In genomic region chr7:135939268-135939667, GRCh38 we compare ENCODE assay signal across 1 cellular context.
A peak's percentile ranks its signal among the peaks of the same experiment; 100 is the strongest.
TF ChIP-seq lines count a peak whose summit lies in the region.

No MANE protein-coding gene starts in this region.

TF ChIP-seq in K562, 482 proteins besides CTCF, POLR2A, EP300 and RAD21 (continued from another document and continues in another):
- no peak for TF ChIP-seq BDP1 (IDR thresholded peaks at IDR 0.05; ENCODE audit: insufficient read depth, insufficient read length)
- TF ChIP-seq ZNF766 (CRISPR knock-in tag; conservative IDR thresholded peaks at IDR 0.05): no peak
- TF ChIP-seq, protein P1, sequence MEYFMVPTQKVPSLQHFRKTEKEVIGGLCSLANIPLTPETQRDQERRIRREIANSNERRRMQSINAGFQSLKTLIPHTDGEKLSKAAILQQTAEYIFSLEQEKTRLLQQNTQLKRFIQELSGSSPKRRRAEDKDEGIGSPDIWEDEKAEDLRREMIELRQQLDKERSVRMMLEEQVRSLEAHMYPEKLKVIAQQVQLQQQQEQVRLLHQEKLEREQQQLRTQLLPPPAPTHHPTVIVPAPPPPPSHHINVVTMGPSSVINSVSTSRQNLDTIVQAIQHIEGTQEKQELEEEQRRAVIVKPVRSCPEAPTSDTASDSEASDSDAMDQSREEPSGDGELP (CRISPR knock-in tag; IDR thresholded peaks at IDR 0.05; ENCODE audit: borderline replicate concordance): no peak
- no peak for TF ChIP-seq ZC3H11A (IDR thresholded peaks at IDR 0.05; ENCODE audit: low read depth, low read length)
- TF ChIP-seq ZNF75A (CRISPR knock-in tag; IDR thresholded peaks at IDR 0.05): no peak
- no peak for TF ChIP-seq ZFX (CRISPR knock-in tag; IDR thresholded peaks at IDR 0.05)
- TF ChIP-seq ZNF780A (CRISPR knock-in tag; IDR thresholded peaks at IDR 0.05): no peak
- TF ChIP-seq IFI16 (CRISPR knock-in tag; IDR thresholded peaks at IDR 0.05): no peak
- TF ChIP-seq MEF2A (IDR thresholded peaks at IDR 0.05; ENCODE audit: control insufficient read depth, low read depth, low read length): 0 out of 2 replicates have a peak, but pooled peaks have one; percentile 42
- TF ChIP-seq THRA (IDR thresholded peaks at IDR 0.05): no peak
- no peak for TF ChIP-seq ZNF436 (CRISPR knock-in tag; IDR thresholded peaks at IDR 0.05)
- no peak for TF ChIP-seq KDM5B (IDR thresholded peaks at IDR 0.05; ENCODE audit: insufficient replicate concordance, low read depth, low read length)
- TF ChIP-seq RBM25 (IDR thresholded peaks at IDR 0.05; ENCODE audit: low read depth, low read length, severe bottlenecking): no peak
- no peak for TF ChIP-seq NR3C1 (CRISPR knock-in tag; IDR thresholded peaks at IDR 0.05)
- no peak for TF ChIP-seq ZNF431 (CRISPR knock-in tag; IDR thresholded peaks at IDR 0.05)
- no peak for TF ChIP-seq CHCHD3 (CRISPR knock-in tag; IDR thresholded peaks at IDR 0.05)
- no peak for TF ChIP-seq HDAC8 (tag; IDR thresholded peaks at IDR 0.05)
- no peak for TF ChIP-seq TOE1 (IDR thresholded peaks at IDR 0.05; ENCODE audit: borderline replicate concordance)
- TF ChIP-seq TOE1 (CRISPR knock-in tag; IDR thresholded peaks at IDR 0.05; ENCODE audit: borderline replicate concordance, low read depth): no peak
- TF ChIP-seq ZBTB34 (CRISPR knock-in tag; IDR thresholded peaks at IDR 0.05): no peak
- no peak for TF ChIP-seq ZNF407 (IDR thresholded peaks at IDR 0.05; ENCODE audit: low read depth)
- TF ChIP-seq CBX5 (IDR thresholded peaks at IDR 0.05; ENCODE audit: borderline replicate concordance, low read depth): no peak
- TF ChIP-seq CREM (IDR thresholded peaks at IDR 0.05; ENCODE audit: low read depth): peak; percentile 16; the same call in 1 of the 2 replicates
- TF ChIP-seq NFIC (IDR thresholded peaks at IDR 0.05): peak; percentile 33; the same call in 1 of the 2 replicates
- TF ChIP-seq, protein P2, sequence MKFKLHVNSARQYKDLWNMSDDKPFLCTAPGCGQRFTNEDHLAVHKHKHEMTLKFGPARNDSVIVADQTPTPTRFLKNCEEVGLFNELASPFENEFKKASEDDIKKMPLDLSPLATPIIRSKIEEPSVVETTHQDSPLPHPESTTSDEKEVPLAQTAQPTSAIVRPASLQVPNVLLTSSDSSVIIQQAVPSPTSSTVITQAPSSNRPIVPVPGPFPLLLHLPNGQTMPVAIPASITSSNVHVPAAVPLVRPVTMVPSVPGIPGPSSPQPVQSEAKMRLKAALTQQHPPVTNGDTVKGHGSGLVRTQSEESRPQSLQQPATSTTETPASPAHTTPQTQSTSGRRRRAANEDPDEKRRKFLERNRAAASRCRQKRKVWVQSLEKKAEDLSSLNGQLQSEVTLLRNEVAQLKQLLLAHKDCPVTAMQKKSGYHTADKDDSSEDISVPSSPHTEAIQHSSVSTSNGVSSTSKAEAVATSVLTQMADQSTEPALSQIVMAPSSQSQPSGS (CRISPR knock-in tag; IDR thresholded peaks at IDR 0.05): no peak
- no peak for TF ChIP-seq MXI1 (IDR thresholded peaks at IDR 0.05; ENCODE audit: low read depth, low read length)
- no peak for TF ChIP-seq MTA1 (IDR thresholded peaks at IDR 0.05; ENCODE audit: borderline replicate concordance)
- no peak for TF ChIP-seq SRSF9 (IDR thresholded peaks at IDR 0.05; ENCODE audit: borderline replicate concordance, low read depth, low read length)
- TF ChIP-seq THRAP3 (IDR thresholded peaks at IDR 0.05; ENCODE audit: borderline replicate concordance): no peak
- TF ChIP-seq SMARCA5 (IDR thresholded peaks at IDR 0.05): no peak
- TF ChIP-seq PURB (CRISPR knock-in tag; IDR thresholded peaks at IDR 0.05; ENCODE audit: low read depth): no peak
- peak; percentile 68; the same call in 1 of the 2 replicates for TF ChIP-seq SMAD4 (CRISPR knock-in tag; conservative IDR thresholded peaks at IDR 0.05)
- TF ChIP-seq MYBL2 (IDR thresholded peaks at IDR 0.05; ENCODE audit: low read depth): no peak
- no peak for TF ChIP-seq MYBL2 (CRISPR knock-in tag; IDR thresholded peaks at IDR 0.05; ENCODE audit: borderline replicate concordance)
- TF ChIP-seq, protein P3, sequence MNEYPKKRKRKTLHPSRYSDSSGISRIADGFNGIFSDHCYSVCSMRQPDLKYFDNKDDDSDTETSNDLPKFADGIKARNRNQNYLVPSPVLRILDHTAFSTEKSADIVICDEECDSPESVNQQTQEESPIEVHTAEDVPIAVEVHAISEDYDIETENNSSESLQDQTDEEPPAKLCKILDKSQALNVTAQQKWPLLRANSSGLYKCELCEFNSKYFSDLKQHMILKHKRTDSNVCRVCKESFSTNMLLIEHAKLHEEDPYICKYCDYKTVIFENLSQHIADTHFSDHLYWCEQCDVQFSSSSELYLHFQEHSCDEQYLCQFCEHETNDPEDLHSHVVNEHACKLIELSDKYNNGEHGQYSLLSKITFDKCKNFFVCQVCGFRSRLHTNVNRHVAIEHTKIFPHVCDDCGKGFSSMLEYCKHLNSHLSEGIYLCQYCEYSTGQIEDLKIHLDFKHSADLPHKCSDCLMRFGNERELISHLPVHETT (CRISPR knock-in tag; conservative IDR thresholded peaks at IDR 0.05 in 1 of 2, IDR thresholded peaks at IDR 0.05 in 1 of 2): no peak
- TF ChIP-seq ARID2 (IDR thresholded peaks at IDR 0.05): no peak
- TF ChIP-seq, protein P4, sequence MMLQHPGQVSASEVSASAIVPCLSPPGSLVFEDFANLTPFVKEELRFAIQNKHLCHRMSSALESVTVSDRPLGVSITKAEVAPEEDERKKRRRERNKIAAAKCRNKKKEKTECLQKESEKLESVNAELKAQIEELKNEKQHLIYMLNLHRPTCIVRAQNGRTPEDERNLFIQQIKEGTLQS (IDR thresholded peaks at IDR 0.05): no peak
- TF ChIP-seq, protein P4 (CRISPR knock-in tag; conservative IDR thresholded peaks at IDR 0.05): no peak
- no peak for TF ChIP-seq ZNF740 (CRISPR knock-in tag; IDR thresholded peaks at IDR 0.05)
- peak in 1 of 2 experiments; percentile 82; a peak in 1 of 4 replicates for TF ChIP-seq ZNF740 (tag; IDR thresholded peaks at IDR 0.05)
- no peak for TF ChIP-seq POLR3G (IDR thresholded peaks at IDR 0.05; ENCODE audit: extremely low read depth, insufficient read length, insufficient replicate concordance)
- TF ChIP-seq CBFA2T2 (conservative IDR thresholded peaks at IDR 0.05): peak; percentile 47
- no peak for TF ChIP-seq JUN (IDR thresholded peaks at IDR 0.05; ENCODE audit: borderline replicate concordance, low read depth, low read length)
- TF ChIP-seq JUN (CRISPR knock-in tag; IDR thresholded peaks at IDR 0.05; ENCODE audit: borderline replicate concordance): no peak
- TF ChIP-seq, protein P5, sequence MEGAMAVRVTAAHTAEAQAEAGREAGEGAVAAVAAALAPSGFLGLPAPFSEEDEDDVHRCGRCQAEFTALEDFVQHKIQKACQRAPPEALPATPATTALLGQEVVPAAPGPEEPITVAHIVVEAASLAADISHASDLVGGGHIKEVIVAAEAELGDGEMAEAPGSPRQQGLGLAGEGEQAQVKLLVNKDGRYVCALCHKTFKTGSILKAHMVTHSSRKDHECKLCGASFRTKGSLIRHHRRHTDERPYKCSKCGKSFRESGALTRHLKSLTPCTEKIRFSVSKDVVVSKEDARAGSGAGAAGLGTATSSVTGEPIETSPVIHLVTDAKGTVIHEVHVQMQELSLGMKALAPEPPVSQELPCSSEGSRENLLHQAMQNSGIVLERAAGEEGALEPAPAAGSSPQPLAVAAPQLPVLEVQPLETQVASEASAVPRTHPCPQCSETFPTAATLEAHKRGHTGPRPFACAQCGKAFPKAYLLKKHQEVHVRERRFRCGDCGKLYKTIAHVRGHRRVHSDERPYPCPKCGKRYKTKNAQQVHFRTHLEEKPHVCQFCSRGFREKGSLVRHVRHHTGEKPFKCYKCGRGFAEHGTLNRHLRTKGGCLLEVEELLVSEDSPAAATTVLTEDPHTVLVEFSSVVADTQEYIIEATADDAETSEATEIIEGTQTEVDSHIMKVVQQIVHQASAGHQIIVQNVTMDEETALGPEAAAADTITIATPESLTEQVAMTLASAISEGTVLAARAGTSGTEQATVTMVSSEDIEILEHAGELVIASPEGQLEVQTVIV (CRISPR knock-in tag; IDR thresholded peaks at IDR 0.05; ENCODE audit: borderline replicate concordance): no peak
- no peak for TF ChIP-seq TGIF2 (CRISPR knock-in tag; IDR thresholded peaks at IDR 0.05)
- 0 out of 2 replicates have a peak, but pooled peaks have one; percentile 44 for TF ChIP-seq ERF (CRISPR knock-in tag; IDR thresholded peaks at IDR 0.05)
- peak; percentile 34; the same call in 1 of the 2 replicates for TF ChIP-seq EHMT2 (IDR thresholded peaks at IDR 0.05)
- no peak for TF ChIP-seq NUFIP1 (IDR thresholded peaks at IDR 0.05; ENCODE audit: partially characterized antibody)
- no peak for TF ChIP-seq PHF20 (IDR thresholded peaks at IDR 0.05; ENCODE audit: partially characterized antibody)
